8 cellular contexts compared by ENCODE assay signal in the genomic region with DNA sequence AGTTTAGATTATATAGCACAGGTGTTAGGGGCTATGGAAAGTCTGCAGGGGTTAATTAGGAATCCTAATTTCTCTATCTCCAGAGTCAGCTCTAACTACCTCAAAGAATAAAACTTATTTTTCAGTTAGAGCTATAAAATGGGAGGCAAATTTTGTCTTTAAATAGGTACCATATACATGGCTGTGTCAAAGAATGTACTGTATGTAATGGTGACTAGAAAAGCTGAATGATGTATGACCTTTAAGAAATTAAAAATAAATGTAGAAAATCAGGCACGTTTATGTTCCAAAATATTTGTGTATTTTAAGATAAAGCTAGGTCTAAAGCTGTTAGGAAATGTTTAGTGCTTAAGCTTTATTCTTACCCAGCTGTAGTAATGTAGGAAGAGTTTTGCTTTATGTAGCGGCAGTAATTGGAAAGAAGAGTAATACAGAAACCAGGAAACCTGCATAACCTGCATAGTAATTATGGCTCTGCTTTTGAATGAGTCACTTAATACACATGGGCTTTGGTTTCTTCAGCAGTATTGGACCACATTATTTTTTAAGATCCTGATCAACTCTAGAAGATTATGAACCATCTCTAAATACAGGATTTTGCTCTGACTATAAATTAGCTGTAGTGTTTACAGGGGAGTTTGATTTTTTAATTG.
DNase-seq lines count a peak whose midpoint lies in the region; ATAC-seq and TF ChIP-seq lines count a peak whose summit lies in the region.

No MANE protein-coding gene starts in this region.

- H3K4me3 Mint-ChIP-seq in GM23338 (no peak overlapping the region), memory B cell (no peak overlapping the region)

- no peak overlapping the region for H3K27ac Mint-ChIP-seq in GM23338
- peak overlapping the region; percentile 78 for H3K27ac Mint-ChIP-seq in memory B cell

- H3K9me3 Mint-ChIP-seq in GM23338: no peaks in the 10 kb centered on the region
- H3K9me3 Mint-ChIP-seq in memory B cell: no peaks in the 10 kb centered on the region

- no peak overlapping the region for H3K4me2 ChIP-seq in GM23338

- no peaks in the 10 kb centered on the region for H3K9me2 ChIP-seq in GM23338 (ENCODE audit: insufficient read depth)

- no peak overlapping the region for H2AFZ ChIP-seq in GM23338

- H3K36me3 Mint-ChIP-seq in GM23338 (ENCODE audit: low read depth) (peaks cover 21% of the 10 kb centered on the region), memory B cell (peaks cover 6% of the 10 kb centered on the region)

- peak; percentile 78 for ATAC-seq in GM18870 (IDR thresholded peaks at IDR 0.05; ENCODE audit: unreplicated experiment)
- no peak for ATAC-seq in GM23338
- no peak for ATAC-seq in memory B cell (ENCODE audit: low read depth)

- H3K4me3 ChIP-seq in GM23338: no peak overlapping the region

- no peak for TF ChIP-seq CTCF in GM23338 (conservative IDR thresholded peaks at IDR 0.05; ENCODE audit: low read depth in 2 of 2)

- no peaks in the 10 kb centered on the region for H3K27me3 ChIP-seq in GM23338 (ENCODE audit: insufficient read depth)

- no peaks in the 10 kb centered on the region for H3K79me2 ChIP-seq in GM23338 (replicated peaks; ENCODE audit: insufficient read depth)

- H3K4me1 ChIP-seq in GM23338 (ENCODE audit: insufficient read depth): no peaks in the 10 kb centered on the region

- H3K36me3 ChIP-seq in GM23338 (ENCODE audit: insufficient read depth): peaks cover 11% of the 10 kb centered on the region; the same call in 1 of the 2 replicates

- peaks cover 6% of the 10 kb centered on the region for H3K27me3 Mint-ChIP-seq in GM23338 (ENCODE audit: insufficient read depth, low read depth, poor library complexity)
- no peaks in the 10 kb centered on the region for H3K27me3 Mint-ChIP-seq in memory B cell

- no peaks in the 10 kb centered on the region for H3F3A ChIP-seq in GM23338 (replicated peaks; ENCODE audit: low read depth)

- no peak overlapping the region for H3K27ac ChIP-seq in GM23338 (ENCODE audit: low read depth)

- H4K20me1 ChIP-seq in GM23338 (replicated peaks; ENCODE audit: insufficient read depth): 0 out of 2 replicates have a peak, but pooled peaks cover 9% of the 10 kb centered on the region

- H3K4me1 Mint-ChIP-seq in GM23338 (no peaks in the 10 kb centered on the region), memory B cell (peaks cover 6% of the 10 kb centered on the region)

- DNase-seq in GM23338 (ENCODE audit: low spot score) (peak; percentile 7), NCI-H226 (peak; percentile 9), memory B cell (ENCODE audit: low spot score in 2 of 2) (no peak), AG08396 (ENCODE audit: low spot score) (no peak), 8988T (no peak), activated gamma-delta T cell treated with Interleukin-2 at 50 U/mL for 16 hours (no peak)
- no peak for DNase-seq in activated CD4-positive, alpha-beta T cell treated with anti-CD3 and anti-CD28 coated beads, Interleukin-2, amount 50 U/mL, for 4 hours

TF ChIP-seq in GM23338, 12 proteins besides CTCF, POLR2A, EP300 and RAD21 (continues in another document):
- TF ChIP-seq CREB1 (CRISPR knock-in tag; IDR thresholded peaks at IDR 0.05; ENCODE audit: low read depth) (no peak), STAT1 (IDR thresholded peaks at IDR 0.05; ENCODE audit: unreplicated experiment) (no peak), EZH2 (IDR thresholded peaks at IDR 0.05; ENCODE audit: low read depth, unreplicated experiment) (no peak), NANOG (IDR thresholded peaks at IDR 0.05; ENCODE audit: borderline replicate concordance) (no peak), POLR2AphosphoS5 (IDR thresholded peaks at IDR 0.05; ENCODE audit: low read depth) (no peak), EZH2phosphoT487 (IDR thresholded peaks at IDR 0.05; ENCODE audit: unreplicated experiment) (no peak)
- TF ChIP-seq, protein P1, sequence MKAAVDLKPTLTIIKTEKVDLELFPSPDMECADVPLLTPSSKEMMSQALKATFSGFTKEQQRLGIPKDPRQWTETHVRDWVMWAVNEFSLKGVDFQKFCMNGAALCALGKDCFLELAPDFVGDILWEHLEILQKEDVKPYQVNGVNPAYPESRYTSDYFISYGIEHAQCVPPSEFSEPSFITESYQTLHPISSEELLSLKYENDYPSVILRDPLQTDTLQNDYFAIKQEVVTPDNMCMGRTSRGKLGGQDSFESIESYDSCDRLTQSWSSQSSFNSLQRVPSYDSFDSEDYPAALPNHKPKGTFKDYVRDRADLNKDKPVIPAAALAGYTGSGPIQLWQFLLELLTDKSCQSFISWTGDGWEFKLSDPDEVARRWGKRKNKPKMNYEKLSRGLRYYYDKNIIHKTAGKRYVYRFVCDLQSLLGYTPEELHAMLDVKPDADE (IDR thresholded peaks at IDR 0.05): no peak
- TF ChIP-seq, protein P2, sequence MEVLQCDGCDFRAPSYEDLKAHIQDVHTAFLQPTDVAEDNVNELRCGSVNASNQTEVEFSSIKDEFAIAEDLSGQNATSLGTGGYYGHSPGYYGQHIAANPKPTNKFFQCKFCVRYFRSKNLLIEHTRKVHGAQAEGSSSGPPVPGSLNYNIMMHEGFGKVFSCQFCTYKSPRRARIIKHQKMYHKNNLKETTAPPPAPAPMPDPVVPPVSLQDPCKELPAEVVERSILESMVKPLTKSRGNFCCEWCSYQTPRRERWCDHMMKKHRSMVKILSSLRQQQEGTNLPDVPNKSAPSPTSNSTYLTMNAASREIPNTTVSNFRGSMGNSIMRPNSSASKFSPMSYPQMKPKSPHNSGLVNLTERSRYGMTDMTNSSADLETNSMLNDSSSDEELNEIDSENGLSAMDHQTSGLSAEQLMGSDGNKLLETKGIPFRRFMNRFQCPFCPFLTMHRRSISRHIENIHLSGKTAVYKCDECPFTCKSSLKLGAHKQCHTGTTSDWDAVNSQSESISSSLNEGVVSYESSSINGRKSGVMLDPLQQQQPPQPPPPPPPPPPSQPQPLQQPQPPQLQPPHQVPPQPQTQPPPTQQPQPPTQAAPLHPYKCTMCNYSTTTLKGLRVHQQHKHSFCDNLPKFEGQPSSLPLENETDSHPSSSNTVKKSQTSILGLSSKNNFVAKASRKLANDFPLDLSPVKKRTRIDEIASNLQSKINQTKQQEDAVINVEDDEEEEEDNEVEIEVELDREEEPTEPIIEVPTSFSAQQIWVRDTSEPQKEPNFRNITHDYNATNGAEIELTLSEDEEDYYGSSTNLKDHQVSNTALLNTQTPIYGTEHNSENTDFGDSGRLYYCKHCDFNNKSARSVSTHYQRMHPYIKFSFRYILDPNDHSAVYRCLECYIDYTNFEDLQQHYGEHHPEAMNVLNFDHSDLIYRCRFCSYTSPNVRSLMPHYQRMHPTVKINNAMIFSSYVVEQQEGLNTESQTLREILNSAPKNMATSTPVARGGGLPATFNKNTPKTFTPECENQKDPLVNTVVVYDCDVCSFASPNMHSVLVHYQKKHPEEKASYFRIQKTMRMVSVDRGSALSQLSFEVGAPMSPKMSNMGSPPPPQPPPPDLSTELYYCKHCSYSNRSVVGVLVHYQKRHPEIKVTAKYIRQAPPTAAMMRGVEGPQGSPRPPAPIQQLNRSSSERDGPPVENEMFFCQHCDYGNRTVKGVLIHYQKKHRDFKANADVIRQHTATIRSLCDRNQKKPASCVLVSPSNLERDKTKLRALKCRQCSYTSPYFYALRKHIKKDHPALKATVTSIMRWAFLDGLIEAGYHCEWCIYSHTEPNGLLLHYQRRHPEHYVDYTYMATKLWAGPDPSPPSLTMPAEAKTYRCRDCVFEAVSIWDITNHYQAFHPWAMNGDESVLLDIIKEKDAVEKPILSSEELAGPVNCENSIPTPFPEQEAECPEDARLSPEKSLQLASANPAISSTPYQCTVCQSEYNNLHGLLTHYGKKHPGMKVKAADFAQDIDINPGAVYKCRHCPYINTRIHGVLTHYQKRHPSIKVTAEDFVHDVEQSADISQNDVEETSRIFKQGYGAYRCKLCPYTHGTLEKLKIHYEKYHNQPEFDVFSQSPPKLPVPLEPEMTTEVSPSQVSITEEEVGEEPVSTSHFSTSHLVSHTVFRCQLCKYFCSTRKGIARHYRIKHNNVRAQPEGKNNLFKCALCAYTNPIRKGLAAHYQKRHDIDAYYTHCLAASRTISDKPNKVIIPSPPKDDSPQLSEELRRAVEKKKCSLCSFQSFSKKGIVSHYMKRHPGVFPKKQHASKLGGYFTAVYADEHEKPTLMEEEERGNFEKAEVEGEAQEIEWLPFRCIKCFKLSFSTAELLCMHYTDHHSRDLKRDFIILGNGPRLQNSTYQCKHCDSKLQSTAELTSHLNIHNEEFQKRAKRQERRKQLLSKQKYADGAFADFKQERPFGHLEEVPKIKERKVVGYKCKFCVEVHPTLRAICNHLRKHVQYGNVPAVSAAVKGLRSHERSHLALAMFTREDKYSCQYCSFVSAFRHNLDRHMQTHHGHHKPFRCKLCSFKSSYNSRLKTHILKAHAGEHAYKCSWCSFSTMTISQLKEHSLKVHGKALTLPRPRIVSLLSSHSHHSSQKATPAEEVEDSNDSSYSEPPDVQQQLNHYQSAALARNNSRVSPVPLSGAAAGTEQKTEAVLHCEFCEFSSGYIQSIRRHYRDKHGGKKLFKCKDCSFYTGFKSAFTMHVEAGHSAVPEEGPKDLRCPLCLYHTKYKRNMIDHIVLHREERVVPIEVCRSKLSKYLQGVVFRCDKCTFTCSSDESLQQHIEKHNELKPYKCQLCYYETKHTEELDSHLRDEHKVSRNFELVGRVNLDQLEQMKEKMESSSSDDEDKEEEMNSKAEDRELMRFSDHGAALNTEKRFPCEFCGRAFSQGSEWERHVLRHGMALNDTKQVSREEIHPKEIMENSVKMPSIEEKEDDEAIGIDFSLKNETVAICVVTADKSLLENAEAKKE (CRISPR knock-in tag; IDR thresholded peaks at IDR 0.05): no peak

Comparison
In these comparisons a context has a peak if more than half of its experiments do, and no peak if none do; other contexts are left out.
1. DNase-seq: peak in GM23338 (single experiment) and NCI-H226 (single experiment); none in memory B cell (0 of 2), AG08396 (single experiment), 8988T (single experiment), activated gamma-delta T cell treated with Interleukin-2 at 50 U/mL for 16 hours (single experiment) and activated CD4-positive, alpha-beta T cell treated with anti-CD3 and anti-CD28 coated beads, Interleukin-2, amount 50 U/mL, for 4 hours (0 of 2).